ENCODE assay signal across 19 cellular contexts in the genomic region with DNA sequence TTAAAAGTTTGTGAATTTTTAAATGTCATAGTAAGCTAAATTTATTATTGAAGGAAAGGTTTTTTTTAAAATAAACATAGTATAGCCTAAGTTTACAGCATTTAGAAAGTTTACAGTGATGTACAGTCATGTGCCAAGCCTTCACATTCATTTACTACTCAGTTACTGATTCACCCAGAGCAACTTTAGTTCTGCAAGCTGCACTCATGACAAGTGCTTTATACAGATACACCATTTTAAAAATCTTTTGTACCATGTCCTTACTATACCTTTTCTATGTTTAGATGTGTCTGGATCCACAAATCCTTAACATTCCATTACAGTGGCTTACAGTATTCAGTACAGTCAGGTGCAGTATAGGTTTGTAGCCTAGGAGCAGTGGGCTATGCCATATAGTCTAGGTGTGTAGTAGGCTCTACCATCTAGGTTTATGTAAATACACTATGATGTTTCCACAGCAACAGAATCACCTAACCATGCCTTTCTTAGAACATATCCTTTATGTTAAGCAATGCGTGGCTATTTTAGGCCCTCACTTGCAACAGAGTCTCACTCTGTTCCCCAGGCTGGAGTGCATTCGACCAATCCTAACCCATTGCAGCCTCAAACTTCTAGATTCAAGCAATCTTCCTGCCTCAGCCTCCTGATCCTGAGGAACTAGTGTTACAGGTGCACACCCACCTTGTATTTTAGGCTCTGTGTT.
DNase-seq lines count a peak whose midpoint lies in the region; ATAC-seq and TF ChIP-seq lines count a peak whose summit lies in the region.
"Had no signal": no experiment of that assay in that cellular context is flagged by ENCODE, and none has a peak within 500 bp of the region (broad histone marks: within the 10 kb centered on the region; RNA-seq: fewer than 3 reads in every experiment).

No MANE protein-coding gene starts in this region.

- H3K27ac ChIP-seq in skeletal muscle tissue (ENCODE audit: low read depth, low read length), result peak overlapping the region; percentile 59
- H3K27ac ChIP-seq: body of pancreas, Peyer's patch had no signal

- H3K27ac Mint-ChIP-seq in stimulated activated naive CD8-positive, alpha-beta T cell treated with anti-CD3 and anti-CD28 coated beads, Interleukin-15, amount 100 ng/mL, for 72 hours, result no peak overlapping the region
- H3K27ac Mint-ChIP-seq in natural killer cell, result no peak overlapping the region
- H3K27ac Mint-ChIP-seq: activated naive CD4-positive, alpha-beta T cell treated with anti-CD3 and anti-CD28 coated beads for 36 hours had no signal

- no peaks in the 10 kb centered on the region for H3K9me3 Mint-ChIP-seq in stimulated activated naive CD8-positive, alpha-beta T cell treated with anti-CD3 and anti-CD28 coated beads, Interleukin-15, amount 100 ng/mL, for 72 hours
- H3K9me3 Mint-ChIP-seq in natural killer cell, result no peaks in the 10 kb centered on the region
- H3K9me3 Mint-ChIP-seq: activated naive CD4-positive, alpha-beta T cell treated with anti-CD3 and anti-CD28 coated beads for 36 hours had no signal

- no peak for TF ChIP-seq CTCF in natural killer cell (IDR thresholded peaks at IDR 0.05)

- no peak overlapping the region for H3K4me3 ChIP-seq in skeletal muscle tissue (ENCODE audit: low read length in 3 of 3)
- H3K4me3 ChIP-seq: body of pancreas, Peyer's patch had no signal

- peaks cover 4% of the 10 kb centered on the region for H3K27me3 Mint-ChIP-seq in stimulated activated naive CD8-positive, alpha-beta T cell treated with anti-CD3 and anti-CD28 coated beads, Interleukin-15, amount 100 ng/mL, for 72 hours
- H3K27me3 Mint-ChIP-seq in natural killer cell (ENCODE audit: low read depth in 2 of 2), result peaks cover 0 to 10% of the 10 kb centered on the region in 2 donors

- peak; percentile 88 for DNase-seq in NOMO-1 treated with DMSO at 0.1 percent for 48 hours (lab: John Stamatoyannopoulos, UW; ENCODE audit: unreplicated experiment)
- DNase-seq in left ventricle myocardium superior, result no peak
- DNase-seq in stimulated activated naive CD8-positive, alpha-beta T cell treated with anti-CD3 and anti-CD28 coated beads, Interleukin-15, amount 100 ng/mL, for 72 hours, result no peak
- DNase-seq in NCI-H446 (lab: John Stamatoyannopoulos, UW), result no peak
- DNase-seq in natural killer cell, result no peak
- DNase-seq: activated CD8-positive, alpha-beta memory T cell treated with anti-CD3 and anti-CD28 coated beads, Interleukin-2, amount 50 U/mL, for 4 hours; activated naive CD4-positive, alpha-beta T cell treated with anti-CD3 and anti-CD28 coated beads for 36 hours; body of pancreas; C1 segment of cervical spinal cord; DMS53; mesendoderm; NCI-H510A treated with DMSO at 0.1 percent for 48 hours; occipital lobe; Peyer's patch; stimulated activated naive CD4-positive, alpha-beta T cell treated with Interleukin-2 at 50 U/mL for 16 hours; T-helper 1 cell had no signal

- H3K4me1 Mint-ChIP-seq in stimulated activated naive CD8-positive, alpha-beta T cell treated with anti-CD3 and anti-CD28 coated beads, Interleukin-15, amount 100 ng/mL, for 72 hours, result no peaks in the 10 kb centered on the region
- H3K4me1 Mint-ChIP-seq in natural killer cell, result no peaks in the 10 kb centered on the region

- H3K36me3 Mint-ChIP-seq in natural killer cell, result no peaks in the 10 kb centered on the region

- H3K36me3 ChIP-seq in skeletal muscle tissue (ENCODE audit: control insufficient read depth in 3 of 3, insufficient read depth in 3 of 3, low read length in 3 of 3), result peaks cover 0 to 3% (median 0%) of the 10 kb centered on the region in 3 donors
- H3K36me3 ChIP-seq: Peyer's patch had no signal

- ATAC-seq in HG03108 (IDR thresholded peaks at IDR 0.05; ENCODE audit: unreplicated experiment), result peak; percentile 48
- ATAC-seq in left ventricle myocardium superior, result peak; percentile 95
- no peak for ATAC-seq in stimulated activated naive CD8-positive, alpha-beta T cell treated with anti-CD3 and anti-CD28 coated beads, Interleukin-15, amount 100 ng/mL, for 72 hours
- ATAC-seq in natural killer cell, result no peak
- ATAC-seq: activated CD4-positive, CD25-positive, alpha-beta regulatory T cell treated with anti-CD3 and anti-CD28 coated beads, Interleukin-2, amount 50 U/mL, for 24 hours; body of pancreas had no signal

- no peaks in the 10 kb centered on the region for H3K9me3 ChIP-seq in skeletal muscle tissue (ENCODE audit: control insufficient read depth in 3 of 3, low read length in 3 of 3)
- H3K9me3 ChIP-seq: body of pancreas, Peyer's patch had no signal

- peak overlapping the region in 2 of 3 donors; percentile 62 to 77 for H3K9ac ChIP-seq in skeletal muscle tissue (ENCODE audit: low read depth in 1 of 3, low read length in 3 of 3)

- no peak overlapping the region for H3K4me3 Mint-ChIP-seq in stimulated activated naive CD8-positive, alpha-beta T cell treated with anti-CD3 and anti-CD28 coated beads, Interleukin-15, amount 100 ng/mL, for 72 hours
- no peak overlapping the region for H3K4me3 Mint-ChIP-seq in natural killer cell
- H3K4me3 Mint-ChIP-seq: activated naive CD4-positive, alpha-beta T cell treated with anti-CD3 and anti-CD28 coated beads for 36 hours had no signal

- H3K27me3 ChIP-seq in skeletal muscle tissue (ENCODE audit: control insufficient read depth in 3 of 3, insufficient read depth in 3 of 3, low read length in 3 of 3), result no peaks in the 10 kb centered on the region
- H3K27me3 ChIP-seq: body of pancreas, Peyer's patch had no signal

- H3K4me1 ChIP-seq in skeletal muscle tissue (ENCODE audit: control insufficient read depth in 3 of 3, insufficient read depth in 3 of 3, low read length in 3 of 3), result peaks cover 8 to 22% (median 20%) of the 10 kb centered on the region in 3 donors
- H3K4me1 ChIP-seq: Peyer's patch had no signal

- intact Hi-C loops in left ventricle myocardium superior (cut with micrococcal nuclease), result no loop called here
- intact Hi-C loops in natural killer cell (cut with micrococcal nuclease), result no loop called here

Comparison
In these comparisons a context has a peak if more than half of its experiments do, and no peak if none do; other contexts are left out.
1. ATAC-seq: peak in HG03108 (single experiment) and left ventricle myocardium superior (single experiment); none in stimulated activated naive CD8-positive, alpha-beta T cell treated with anti-CD3 and anti-CD28 coated beads, Interleukin-15, amount 100 ng/mL, for 72 hours (single experiment) and natural killer cell (0 of 3).